Comparison of ENCODE assay signal across 20 cellular contexts in the genomic region with DNA sequence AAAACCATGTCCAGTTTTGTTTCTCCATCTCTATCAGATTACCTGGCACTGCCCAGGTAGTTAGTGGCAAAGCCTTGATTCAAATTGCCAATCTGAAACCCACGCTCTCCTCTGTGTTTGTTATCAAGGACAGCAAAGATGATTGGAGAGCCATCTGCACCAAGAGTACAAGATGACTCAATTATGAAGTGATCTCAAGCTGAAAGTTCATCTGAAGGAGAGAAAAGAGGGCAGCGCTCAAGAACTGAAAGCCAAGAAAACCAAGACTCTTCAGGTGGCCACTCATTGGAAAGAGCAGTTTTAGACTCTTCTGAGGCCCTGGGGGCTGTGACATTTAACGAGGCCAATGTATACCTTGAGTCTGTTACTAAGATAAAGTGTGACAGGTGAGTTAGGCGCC. TPM values are rescaled to one million over a fixed set of nuclear protein-coding genes. Genes with fewer than 3 reads are reported as not detected.
DNase-seq lines count a peak whose midpoint lies in the region; ATAC-seq, FAIRE-seq and TF ChIP-seq lines count a peak whose summit lies in the region.
"Had no signal": no experiment of that assay in that cellular context is flagged by ENCODE, and none has a peak within 500 bp of the region (broad histone marks: within the 10 kb centered on the region; RNA-seq: fewer than 3 reads in every experiment).

No MANE protein-coding gene starts in this region.

- peak; percentile 86 for ATAC-seq in GM18498 (IDR thresholded peaks at IDR 0.05; ENCODE audit: unreplicated experiment)
- peak; percentile 61 for ATAC-seq in HG02798 (IDR thresholded peaks at IDR 0.05; ENCODE audit: poor library complexity, unreplicated experiment)
- peak; percentile 64 for ATAC-seq in HG03469 (IDR thresholded peaks at IDR 0.05; ENCODE audit: unreplicated experiment)
- ATAC-seq in upper lobe of right lung, result no peak
- ATAC-seq in GM21367 (IDR thresholded peaks at IDR 0.05; ENCODE audit: unreplicated experiment), result no peak
- ATAC-seq: left cardiac atrium, Panc1 had no signal

- H3K27me3 ChIP-seq in upper lobe of right lung, result no peaks in the 10 kb centered on the region
- H3K27me3 ChIP-seq: sigmoid colon, transverse colon had no signal

- peaks cover 6% of the 10 kb centered on the region for H3K4me1 ChIP-seq in upper lobe of right lung
- H3K4me1 ChIP-seq: sigmoid colon, transverse colon had no signal

- no peak overlapping the region for H3K4me3 ChIP-seq in upper lobe of right lung
- H3K4me3 ChIP-seq: sigmoid colon, transverse colon had no signal

- DNase-seq in GM19239 (ENCODE audit: insufficient read length, low spot score) (no peak), GOT3 (lab: John Stamatoyannopoulos, UW) (no peak), upper lobe of right lung (no peak), NCI-H1694 (lab: John Stamatoyannopoulos, UW) (no peak)
- DNase-seq: hippocampal formation; left cardiac atrium; NCI-H187 treated with DMSO at 0.1 percent for 48 hours; NCI-H524 treated with DMSO at 0.1 percent for 48 hours; occipital lobe; sigmoid colon; stimulated activated CD4-positive, alpha-beta T cell treated with anti-CD3 and anti-CD28 coated beads, Interleukin-4, amount 100 ng/mL, for 24 hours; transverse colon had no signal

- no peaks in the 10 kb centered on the region for H3K36me3 ChIP-seq in upper lobe of right lung
- H3K36me3 ChIP-seq: sigmoid colon, transverse colon had no signal

- no peaks in the 10 kb centered on the region for H3K9me3 ChIP-seq in upper lobe of right lung
- H3K9me3 ChIP-seq: sigmoid colon, transverse colon had no signal

- H3K27ac ChIP-seq in upper lobe of right lung, result no peak overlapping the region
- H3K27ac ChIP-seq: sigmoid colon, transverse colon, VCaP had no signal

- TF ChIP-seq CTCF in upper lobe of right lung (IDR thresholded peaks at IDR 0.05), result no peak

- intact Hi-C loops in upper lobe of right lung (cut with DNase I), result no loop called here

- FAIRE-seq in GM19239 (lab: Jason Lieb, UNC), result peak; percentile 57
- FAIRE-seq: G401.6 had no signal

RNA-seq across cellular contexts. Expression of gene RXRG, which starts 13.8 kb away (rescaled TPM):
- total RNA-seq in upper lobe of right lung, result 9.1 TPM
- total RNA-seq: MCF 10A had no signal

Comparison
In these comparisons a context has a peak if more than half of its experiments do, and no peak if none do; other contexts are left out.
1. ATAC-seq: peak in GM18498 (single experiment), HG02798 (single experiment) and HG03469 (single experiment); none in upper lobe of right lung (single experiment) and GM21367 (single experiment).